Comparison of ENCODE assay signal across 9 cellular contexts in the genomic region with DNA sequence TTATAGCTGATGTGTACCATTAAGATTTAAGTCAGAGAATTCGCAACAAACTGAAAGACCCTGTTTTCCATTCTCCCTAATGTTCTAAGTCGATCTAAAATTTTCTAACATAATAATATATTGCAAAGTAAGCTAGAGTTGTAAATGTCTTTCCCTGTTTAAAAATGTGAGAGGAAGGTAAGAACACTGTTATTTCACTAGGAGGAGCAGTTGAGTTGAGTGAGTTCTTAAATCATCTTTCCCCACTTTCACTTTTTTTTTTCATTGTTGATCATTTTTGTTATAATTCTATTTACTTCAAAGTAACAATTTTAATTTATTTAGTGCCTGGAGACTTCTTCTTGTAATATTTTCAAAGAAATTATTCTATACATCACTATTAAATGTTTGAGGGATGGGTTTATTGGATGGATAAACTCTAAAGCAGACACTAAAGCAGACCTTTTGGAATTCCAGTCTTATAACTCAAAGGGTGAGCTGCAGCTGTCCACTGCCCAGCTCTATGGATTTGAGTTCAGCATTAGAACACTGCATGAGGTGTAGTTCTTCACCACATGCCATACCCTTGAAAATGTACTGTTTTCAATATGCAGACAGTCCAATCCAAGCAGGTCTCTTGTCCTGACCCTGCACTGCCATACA.
DNase-seq lines count a peak whose midpoint lies in the region; ATAC-seq and TF ChIP-seq lines count a peak whose summit lies in the region.
"Had no signal": no experiment of that assay in that cellular context is flagged by ENCODE, and none has a peak within 500 bp of the region (broad histone marks: within the 10 kb centered on the region; RNA-seq: fewer than 3 reads in every experiment).

No MANE protein-coding gene starts in this region.

- CTCF ChIA-PET in mammary epithelial cell (lab: Charles Lee; ENCODE audit: low non-redundant PET): no interaction called here

- H3K27me3 Mint-ChIP-seq in activated T-cell treated with anti-CD3 and anti-CD28 coated beads, Interleukin-2, amount 50 U/mL, for 24 hours: no peaks in the 10 kb centered on the region
- H3K27me3 Mint-ChIP-seq in naive B cell: no peaks in the 10 kb centered on the region

- H3K9me3 Mint-ChIP-seq in activated T-cell treated with anti-CD3 and anti-CD28 coated beads, Interleukin-2, amount 50 U/mL, for 24 hours: no peaks in the 10 kb centered on the region
- no peaks in the 10 kb centered on the region for H3K9me3 Mint-ChIP-seq in naive B cell
- H3K9me3 Mint-ChIP-seq: activated naive CD8-positive, alpha-beta T cell treated with anti-CD3 and anti-CD28 coated beads, Interleukin-2, amount 10 ng/mL, durations not matched to agents 7 days and 5 days had no signal

- H3K4me1 Mint-ChIP-seq in activated T-cell treated with anti-CD3 and anti-CD28 coated beads, Interleukin-2, amount 50 U/mL, for 24 hours (ENCODE audit: low read depth): peaks cover 35% of the 10 kb centered on the region
- H3K4me1 Mint-ChIP-seq in naive B cell: peaks cover 10 to 20% (median 15%) of the 10 kb centered on the region in 3 donors

- no peak overlapping the region for H3K27ac Mint-ChIP-seq in activated T-cell treated with anti-CD3 and anti-CD28 coated beads, Interleukin-2, amount 50 U/mL, for 24 hours
- peak overlapping the region in 4 of 6 donors; percentile 26 to 74 (median 54) for H3K27ac Mint-ChIP-seq in naive B cell
- H3K27ac Mint-ChIP-seq: activated naive CD8-positive, alpha-beta T cell treated with anti-CD3 and anti-CD28 coated beads, Interleukin-2, amount 10 ng/mL, durations not matched to agents 7 days and 5 days had no signal

- no peak for DNase-seq in activated T-cell treated with anti-CD3 and anti-CD28 coated beads, Interleukin-2, amount 50 U/mL, for 24 hours
- DNase-seq in activated T-cell treated with anti-CD3 and anti-CD28 coated beads for 4 hours (no peak), NCI-H146 treated with DMSO at 0.1 percent for 48 hours (lab: John Stamatoyannopoulos, UW; ENCODE audit: unreplicated experiment) (peak; percentile 59), mammary epithelial cell (no peak), naive B cell (no peak), NCI-H345 treated with DMSO at 0.1 percent for 48 hours (lab: John Stamatoyannopoulos, UW; ENCODE audit: unreplicated experiment) (no peak), GM19238 (ENCODE audit: insufficient read length, low spot score) (no peak)
- DNase-seq: activated naive CD8-positive, alpha-beta T cell treated with anti-CD3 and anti-CD28 coated beads, Interleukin-2, amount 10 ng/mL, durations not matched to agents 7 days and 5 days had no signal

- no peak overlapping the region for H3K4me3 ChIP-seq in mammary epithelial cell (replicated peaks in 1 of 3; ENCODE audit: insufficient read depth in 1 of 3, low read depth in 2 of 3, low read length in 3 of 3)

- no peak overlapping the region for H2AFZ ChIP-seq in mammary epithelial cell (ENCODE audit: low read depth, low read length)

- H3K36me3 ChIP-seq in mammary epithelial cell (ENCODE audit: insufficient read depth, low read length): no peaks in the 10 kb centered on the region

- no peaks in the 10 kb centered on the region for H3K9me3 ChIP-seq in mammary epithelial cell (replicated peaks; ENCODE audit: insufficient read depth, low read length)

- peak overlapping the region; percentile 52 for H3K4me3 Mint-ChIP-seq in activated T-cell treated with anti-CD3 and anti-CD28 coated beads, Interleukin-2, amount 50 U/mL, for 24 hours
- no peak overlapping the region for H3K4me3 Mint-ChIP-seq in naive B cell
- H3K4me3 Mint-ChIP-seq: activated naive CD8-positive, alpha-beta T cell treated with anti-CD3 and anti-CD28 coated beads, Interleukin-2, amount 10 ng/mL, durations not matched to agents 7 days and 5 days had no signal

- no peak overlapping the region for H3K27ac ChIP-seq in mammary epithelial cell (ENCODE audit: insufficient read depth, low read depth, low read length)

- intact Hi-C loops in mammary epithelial cell (cut with micrococcal nuclease): loop anchor here (2.0 kb wide), 1 partner anchor 702 kb away; no protein-coding TSS in a partner anchor

- in situ Hi-C loops in mammary epithelial cell (cut with MboI; ENCODE audit: low sequenced_read_pairs in 2 of 2): loop anchor here (5.0 to 25.0 kb wide), 6 partner anchors 182 to 704 kb away; a partner anchor contains a TSS

- no peak overlapping the region for H3K4me2 ChIP-seq in mammary epithelial cell (ENCODE audit: insufficient read depth, low read depth, low read length)

- no peaks in the 10 kb centered on the region for H3K79me2 ChIP-seq in mammary epithelial cell (ENCODE audit: insufficient read depth, low read length)

- peak; percentile 53 to 61 for TF ChIP-seq CTCF in mammary epithelial cell (conservative IDR thresholded peaks at IDR 0.05 in 1 of 2, IDR thresholded peaks at IDR 0.05 in 1 of 2; ENCODE audit: extremely low read depth in 1 of 2, insufficient read depth in 1 of 2, low read depth in 1 of 2, low read length in 2 of 2)

- H3K27me3 ChIP-seq in mammary epithelial cell (ENCODE audit: insufficient read depth, low read length): no peaks in the 10 kb centered on the region

- no TSS peak for BruUV-seq in mammary epithelial cell (replicated peaks; lab: Mats Ljungman, UMichigan)

- ATAC-seq in naive B cell (ENCODE audit: low read depth in 2 of 2) (no peak), HG02840 (IDR thresholded peaks at IDR 0.05; ENCODE audit: low FRiP score, unreplicated experiment) (no peak)

- dilution Hi-C loops in mammary epithelial cell (cut with HindIII; ENCODE audit: low sequenced_read_pairs): no loop called here

- H3K4me1 ChIP-seq in mammary epithelial cell (ENCODE audit: insufficient read depth, low read length): no peaks in the 10 kb centered on the region

- 52% methylated on average over 2 of the region's 2 CpGs for WGBS in mammary epithelial cell (ENCODE audit: low coverage, missing lambda C conversion rate)

- no peaks in the 10 kb centered on the region for H4K20me1 ChIP-seq in mammary epithelial cell (ENCODE audit: insufficient read depth, low read length)

- no peaks in the 10 kb centered on the region for H3K36me3 Mint-ChIP-seq in activated T-cell treated with anti-CD3 and anti-CD28 coated beads, Interleukin-2, amount 50 U/mL, for 24 hours (ENCODE audit: low read depth)
- peaks cover 5 to 17% of the 10 kb centered on the region in 2 donors for H3K36me3 Mint-ChIP-seq in naive B cell
- H3K36me3 Mint-ChIP-seq: activated naive CD8-positive, alpha-beta T cell treated with anti-CD3 and anti-CD28 coated beads, Interleukin-2, amount 10 ng/mL, durations not matched to agents 7 days and 5 days had no signal

- H3K9ac ChIP-seq in mammary epithelial cell (ENCODE audit: insufficient read depth, low read length): no peak overlapping the region
